ENCODE assay signal across 1 cellular context in the genomic region with DNA sequence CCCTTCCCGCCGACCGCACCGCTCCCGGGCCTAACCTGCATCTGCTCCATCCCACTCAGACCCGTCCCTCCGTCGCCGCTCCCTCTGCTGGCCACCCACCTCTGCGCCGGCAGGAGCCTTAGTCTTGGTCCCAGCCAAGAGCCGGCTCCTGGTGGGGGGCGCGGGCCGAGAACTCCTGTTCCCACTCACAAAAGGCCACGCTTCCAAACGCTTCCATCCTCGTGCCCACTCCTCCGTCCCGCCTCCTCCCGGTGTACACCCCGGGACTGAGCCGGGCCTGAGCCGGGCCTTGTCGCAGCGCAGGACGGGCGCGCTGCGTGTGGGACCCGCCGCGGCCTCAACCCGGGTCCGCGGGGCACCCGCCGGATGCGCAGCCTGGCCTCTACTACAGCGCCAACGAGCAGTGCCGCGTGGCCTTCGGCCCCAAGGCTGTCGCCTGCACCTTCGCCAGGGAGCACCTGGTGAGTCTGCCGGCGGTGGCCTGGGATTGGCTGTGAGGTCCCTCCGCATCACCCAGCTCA.
TF ChIP-seq lines count a peak whose summit lies in the region.

No MANE protein-coding gene starts in this region.

TF ChIP-seq in endothelial cell of umbilical vein, 7 proteins besides CTCF, POLR2A, EP300 and RAD21:
- TF ChIP-seq POLR2AphosphoS5 (IDR thresholded peaks at IDR 0.05; ENCODE audit: insufficient read depth, low read depth, low read length) (no peak), EZH2 (IDR thresholded peaks at IDR 0.05; ENCODE audit: borderline replicate concordance, low read depth, low read length, severe bottlenecking) (peak; percentile 17)
TF ChIP-seq in endothelial cell of umbilical vein: peak in this region for 1.
